Comparison of ENCODE assay signal across 8 cellular contexts in the genomic region with DNA sequence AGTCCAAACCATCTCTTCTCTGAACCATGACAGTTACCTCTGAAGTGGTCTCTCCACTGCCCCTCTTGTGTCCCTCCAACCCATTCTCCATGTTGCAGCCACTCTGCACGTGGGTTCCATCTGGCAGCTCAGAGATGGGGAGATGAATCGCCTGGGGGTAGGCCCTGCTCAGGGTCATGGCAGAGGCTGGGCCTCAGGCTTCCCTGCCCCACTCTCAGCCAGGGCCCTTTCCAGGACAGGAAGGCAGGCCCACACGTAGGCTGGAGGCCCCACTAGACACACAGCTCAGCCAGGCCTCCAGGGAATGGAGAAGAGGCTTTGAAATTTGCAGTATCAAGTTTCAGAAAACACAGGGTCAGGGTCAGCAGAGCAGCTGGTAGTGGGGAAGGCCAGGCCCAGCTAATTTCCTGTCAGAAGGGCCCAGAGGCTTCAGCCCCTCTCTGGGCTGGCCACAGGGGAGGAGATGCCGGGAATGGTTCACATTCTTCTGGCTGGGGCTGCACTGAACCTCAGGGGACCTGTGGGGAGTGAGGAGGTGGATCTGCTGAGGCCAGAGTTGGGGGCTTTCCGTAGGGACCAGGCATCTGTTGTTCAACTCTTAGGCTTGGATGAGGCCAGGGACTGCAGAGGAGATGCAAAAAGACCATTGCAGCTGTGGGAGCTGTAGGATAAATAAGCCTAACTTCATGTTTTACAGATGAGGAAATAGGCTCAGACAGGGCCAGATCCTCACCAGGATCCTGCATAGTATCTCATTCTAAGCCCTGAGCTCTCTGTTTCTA.
DNase-seq lines count a peak whose midpoint lies in the region; TF ChIP-seq lines count a peak whose summit lies in the region.

No MANE protein-coding gene starts in this region.

- POLR2A ChIA-PET in activated CD4-positive, alpha-beta memory T cell treated with anti-CD3 and anti-CD28 coated beads for 36 hours (lab: Charles Lee), result no interaction called here

- peaks cover 4% of the 10 kb centered on the region for H3K4me1 Mint-ChIP-seq in activated CD4-positive, alpha-beta memory T cell treated with anti-CD3 and anti-CD28 coated beads for 36 hours (ENCODE audit: low read depth)

- H3K36me3 Mint-ChIP-seq in activated CD4-positive, alpha-beta memory T cell treated with anti-CD3 and anti-CD28 coated beads for 36 hours, result no peaks in the 10 kb centered on the region

- H3K27ac Mint-ChIP-seq in activated CD4-positive, alpha-beta memory T cell treated with anti-CD3 and anti-CD28 coated beads for 36 hours, result no peak overlapping the region

- peak; percentile 40 for DNase-seq in GM13976 (ENCODE audit: low spot score)
- peak; percentile 86 for DNase-seq in NCI-H69 (lab: John Stamatoyannopoulos, UW)
- DNase-seq in fibroblast of the conjunctiva (ENCODE audit: low read depth), result peak; percentile 98
- DNase-seq in skeletal muscle cell (ENCODE audit: low read depth), result peak; percentile 99
- no peak for DNase-seq in MV-4-11 (lab: John Stamatoyannopoulos, UW)
- no peak for DNase-seq in activated CD4-positive, alpha-beta memory T cell treated with anti-CD3 and anti-CD28 coated beads for 36 hours
- DNase-seq in occipital lobe (lab: John Stamatoyannopoulos, UW), result no peak
- DNase-seq in activated CD4-positive, CD25-positive, alpha-beta regulatory T cell (lab: John Stamatoyannopoulos, UW), result no peak

- H3K27me3 Mint-ChIP-seq in activated CD4-positive, alpha-beta memory T cell treated with anti-CD3 and anti-CD28 coated beads for 36 hours, result no peaks in the 10 kb centered on the region

- H3K4me3 ChIP-seq in skeletal muscle cell (ENCODE audit: low read depth, low read length), result no peak overlapping the region

- in situ Hi-C loops in GM13976 (cut with MboI; ENCODE audit: low sequenced_read_pairs, unreplicated experiment), result loop anchor here (10.0 kb wide), 1 partner anchor 209 kb away; no protein-coding TSS in a partner anchor

- no peak for TF ChIP-seq CTCF in GM13976 (IDR thresholded peaks at IDR 0.05; ENCODE audit: borderline replicate concordance, control extremely low read depth, extremely low read depth, insufficient read depth, missing control alignments)

- intact Hi-C loops in activated CD4-positive, alpha-beta memory T cell treated with anti-CD3 and anti-CD28 coated beads for 36 hours (cut with micrococcal nuclease), result no loop called here

- CTCF ChIA-PET in activated CD4-positive, alpha-beta memory T cell treated with anti-CD3 and anti-CD28 coated beads for 36 hours (lab: Charles Lee), result interaction anchor here (0.9 kb wide), 1 partner anchor 600 kb away, joined by 3 read pairs; no protein-coding TSS in a partner anchor

- H3K9me3 Mint-ChIP-seq in activated CD4-positive, alpha-beta memory T cell treated with anti-CD3 and anti-CD28 coated beads for 36 hours, result no peaks in the 10 kb centered on the region

- H3K4me3 Mint-ChIP-seq in activated CD4-positive, alpha-beta memory T cell treated with anti-CD3 and anti-CD28 coated beads for 36 hours, result no peak overlapping the region

Comparison
In these comparisons a context has a peak if more than half of its experiments do, and no peak if none do; other contexts are left out.
1. DNase-seq: peak in GM13976 (single experiment), NCI-H69 (single experiment), fibroblast of the conjunctiva (single experiment) and skeletal muscle cell (single experiment); none in MV-4-11 (single experiment), activated CD4-positive, alpha-beta memory T cell treated with anti-CD3 and anti-CD28 coated beads for 36 hours (single experiment), occipital lobe (single experiment) and activated CD4-positive, CD25-positive, alpha-beta regulatory T cell (0 of 4).